8 cellular contexts compared by ENCODE assay signal in the genomic region with DNA sequence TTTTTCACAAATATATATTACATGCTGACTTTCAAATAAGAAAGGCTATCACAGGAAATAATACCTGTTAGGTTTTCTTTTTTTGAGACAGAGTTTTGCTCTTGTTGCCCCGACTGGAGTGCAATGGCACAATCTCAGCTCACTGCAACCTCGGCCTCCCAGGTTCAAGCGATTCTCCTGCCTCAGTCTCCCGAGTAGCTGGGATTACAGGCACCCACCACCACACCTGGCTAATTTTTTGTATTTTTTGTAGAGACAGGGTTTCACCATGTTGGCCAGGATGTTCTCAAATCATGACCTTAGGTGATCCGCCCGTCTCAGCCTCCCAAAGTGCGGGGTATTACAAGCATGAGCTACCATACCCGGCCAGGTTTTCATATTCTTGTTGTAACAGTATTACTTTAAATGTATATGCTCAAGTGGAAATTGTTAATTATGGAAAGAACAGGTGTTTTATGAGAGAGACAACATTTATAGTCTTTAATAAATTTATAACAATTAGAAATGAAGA.
A peak's percentile ranks its signal among the peaks of the same experiment; 100 is the strongest.
DNase-seq lines count a peak whose midpoint lies in the region; ATAC-seq lines count a peak whose summit lies in the region.
"Not testable (repeated sequence)": the region's sequence is repeated elsewhere in the genome, so short reads cannot be mapped to it uniquely, and the experiment has no call there.

No MANE protein-coding gene starts in this region.

- H3K9me3 Mint-ChIP-seq in CD4-positive, CD25-positive, alpha-beta regulatory T cell; activated CD8-positive, alpha-beta T cell treated with anti-CD3 and anti-CD28 coated beads, Interleukin-2, amount 10 ng/mL, durations not matched to agents 7 days and 5 days (ENCODE audit: insufficient read depth); activated naive CD4-positive, alpha-beta T cell treated with anti-CD3 and anti-CD28 coated beads, Interleukin-2, amount 10 ng/mL, durations not matched to agents 7 days and 5 days; memory B cell; stimulated activated effector memory CD8-positive, alpha-beta T cell treated with anti-CD3 and anti-CD28 coated beads, Interleukin-12 subunit alpha, Interleukin-12 subunit beta, amount 100 ng/mL, for 72 hours: not testable (repeated sequence)

- H3K27ac ChIP-seq in CD4-positive, CD25-positive, alpha-beta regulatory T cell (ENCODE audit: insufficient read depth, low read length, poor library complexity, severe bottlenecking) = peak overlapping the region; percentile 78
- peak overlapping the region; percentile 9 for H3K27ac ChIP-seq in KOPT-K1 (ENCODE audit: low read depth, low read length, poor library complexity, severe bottlenecking)
- peak overlapping the region; percentile 49 for H3K27ac ChIP-seq in effector memory CD4-positive, alpha-beta T cell (ENCODE audit: insufficient read depth, low read length, poor library complexity, severe bottlenecking)

- not testable (repeated sequence) for H3K36me3 ChIP-seq in CD4-positive, CD25-positive, alpha-beta regulatory T cell (ENCODE audit: control insufficient read depth, insufficient read depth, low read length); KOPT-K1 (ENCODE audit: insufficient read depth, low read length); effector memory CD4-positive, alpha-beta T cell (ENCODE audit: control insufficient read depth, insufficient read depth, low read length)

- not testable (repeated sequence) for ATAC-seq in CD4-positive, CD25-positive, alpha-beta regulatory T cell (ENCODE audit: low read depth in 2 of 2); T-helper 17 cell; activated CD8-positive, alpha-beta T cell treated with anti-CD3 and anti-CD28 coated beads, Interleukin-2, amount 10 ng/mL, durations not matched to agents 7 days and 5 days; memory B cell (ENCODE audit: low read depth); stimulated activated effector memory CD8-positive, alpha-beta T cell treated with anti-CD3 and anti-CD28 coated beads, Interleukin-12 subunit alpha, Interleukin-12 subunit beta, amount 100 ng/mL, for 72 hours

- H3K36me3 Mint-ChIP-seq in CD4-positive, CD25-positive, alpha-beta regulatory T cell; T-helper 17 cell (ENCODE audit: low read depth); memory B cell: not testable (repeated sequence)
- peaks cover 35% of the 10 kb centered on the region for H3K36me3 Mint-ChIP-seq in activated CD8-positive, alpha-beta T cell treated with anti-CD3 and anti-CD28 coated beads, Interleukin-2, amount 10 ng/mL, durations not matched to agents 7 days and 5 days (ENCODE audit: low read depth)
- peaks cover 17% of the 10 kb centered on the region for H3K36me3 Mint-ChIP-seq in activated naive CD4-positive, alpha-beta T cell treated with anti-CD3 and anti-CD28 coated beads, Interleukin-2, amount 10 ng/mL, durations not matched to agents 7 days and 5 days
- peaks cover 36% of the 10 kb centered on the region for H3K36me3 Mint-ChIP-seq in stimulated activated effector memory CD8-positive, alpha-beta T cell treated with anti-CD3 and anti-CD28 coated beads, Interleukin-12 subunit alpha, Interleukin-12 subunit beta, amount 100 ng/mL, for 72 hours

- H3K27ac Mint-ChIP-seq in CD4-positive, CD25-positive, alpha-beta regulatory T cell = peak overlapping the region; percentile 92 to 98 (median 95)
- peak overlapping the region; percentile 91 for H3K27ac Mint-ChIP-seq in T-helper 17 cell
- H3K27ac Mint-ChIP-seq in activated CD8-positive, alpha-beta T cell treated with anti-CD3 and anti-CD28 coated beads, Interleukin-2, amount 10 ng/mL, durations not matched to agents 7 days and 5 days = peak overlapping the region; percentile 75
- H3K27ac Mint-ChIP-seq in activated naive CD4-positive, alpha-beta T cell treated with anti-CD3 and anti-CD28 coated beads, Interleukin-2, amount 10 ng/mL, durations not matched to agents 7 days and 5 days = peak overlapping the region; percentile 96
- peak overlapping the region; percentile 45 for H3K27ac Mint-ChIP-seq in memory B cell
- peak overlapping the region; percentile 97 for H3K27ac Mint-ChIP-seq in stimulated activated effector memory CD8-positive, alpha-beta T cell treated with anti-CD3 and anti-CD28 coated beads, Interleukin-12 subunit alpha, Interleukin-12 subunit beta, amount 100 ng/mL, for 72 hours

- POLR2A ChIA-PET in activated CD8-positive, alpha-beta T cell treated with anti-CD3 and anti-CD28 coated beads, Interleukin-2, amount 10 ng/mL, durations not matched to agents 7 days and 5 days (lab: Charles Lee) = interaction anchor here (0.6 to 2.4 kb wide), 10 partner anchors 21 to 95 kb away, joined by 3 to 15 read pairs (median 5); a partner anchor contains a TSS

- H3K27me3 ChIP-seq in CD4-positive, CD25-positive, alpha-beta regulatory T cell (ENCODE audit: control insufficient read depth, insufficient read depth, low read length); effector memory CD4-positive, alpha-beta T cell (replicated peaks; ENCODE audit: control insufficient read depth, insufficient read depth, low read length, poor library complexity, severe bottlenecking): not testable (repeated sequence)

- H3K4me1 ChIP-seq in CD4-positive, CD25-positive, alpha-beta regulatory T cell (ENCODE audit: control insufficient read depth, insufficient read depth, low read length, poor library complexity, severe bottlenecking) = peaks cover 54% of the 10 kb centered on the region
- peaks cover 37% of the 10 kb centered on the region for H3K4me1 ChIP-seq in effector memory CD4-positive, alpha-beta T cell (ENCODE audit: control insufficient read depth, insufficient read depth, low read length, poor library complexity, severe bottlenecking)

- H3K4me3 ChIP-seq in CD4-positive, CD25-positive, alpha-beta regulatory T cell (ENCODE audit: low read depth, low read length) = peak overlapping the region; percentile 72
- H3K4me3 ChIP-seq in effector memory CD4-positive, alpha-beta T cell (ENCODE audit: insufficient read depth, low read depth, low read length, poor library complexity, severe bottlenecking) = not testable (repeated sequence)

- CTCF ChIA-PET in activated CD8-positive, alpha-beta T cell treated with anti-CD3 and anti-CD28 coated beads, Interleukin-2, amount 10 ng/mL, durations not matched to agents 7 days and 5 days (lab: Charles Lee) = interaction anchor here (1.1 to 3.1 kb wide), 5 partner anchors 10 to 95 kb away, joined by 3 to 18 read pairs (median 3); a partner anchor contains a TSS
- CTCF ChIA-PET in activated naive CD4-positive, alpha-beta T cell treated with anti-CD3 and anti-CD28 coated beads, Interleukin-2, amount 10 ng/mL, durations not matched to agents 7 days and 5 days (lab: Charles Lee) = interaction anchor here (1.2 to 2.1 kb wide), 3 partner anchors 22 to 95 kb away, joined by 3 to 7 read pairs (median 5); no protein-coding TSS in a partner anchor

- H3K27me3 Mint-ChIP-seq in CD4-positive, CD25-positive, alpha-beta regulatory T cell; T-helper 17 cell; activated CD8-positive, alpha-beta T cell treated with anti-CD3 and anti-CD28 coated beads, Interleukin-2, amount 10 ng/mL, durations not matched to agents 7 days and 5 days (ENCODE audit: low read depth); activated naive CD4-positive, alpha-beta T cell treated with anti-CD3 and anti-CD28 coated beads, Interleukin-2, amount 10 ng/mL, durations not matched to agents 7 days and 5 days; memory B cell: not testable (repeated sequence)

- peak in 1 of 3 donors; percentile 38 for DNase-seq in CD4-positive, CD25-positive, alpha-beta regulatory T cell
- DNase-seq in T-helper 17 cell; activated CD8-positive, alpha-beta T cell treated with anti-CD3 and anti-CD28 coated beads, Interleukin-2, amount 10 ng/mL, durations not matched to agents 7 days and 5 days; activated naive CD4-positive, alpha-beta T cell treated with anti-CD3 and anti-CD28 coated beads, Interleukin-2, amount 10 ng/mL, durations not matched to agents 7 days and 5 days; effector memory CD4-positive, alpha-beta T cell; memory B cell (ENCODE audit: low spot score in 2 of 2); stimulated activated effector memory CD8-positive, alpha-beta T cell treated with anti-CD3 and anti-CD28 coated beads, Interleukin-12 subunit alpha, Interleukin-12 subunit beta, amount 100 ng/mL, for 72 hours (ENCODE audit: low spot score in 2 of 2): not testable (repeated sequence)

- H3K4me3 Mint-ChIP-seq in CD4-positive, CD25-positive, alpha-beta regulatory T cell = peak overlapping the region; percentile 43 to 90 (median 62)
- H3K4me3 Mint-ChIP-seq in T-helper 17 cell = peak overlapping the region; percentile 59
- not testable (repeated sequence) for H3K4me3 Mint-ChIP-seq in activated CD8-positive, alpha-beta T cell treated with anti-CD3 and anti-CD28 coated beads, Interleukin-2, amount 10 ng/mL, durations not matched to agents 7 days and 5 days; activated naive CD4-positive, alpha-beta T cell treated with anti-CD3 and anti-CD28 coated beads, Interleukin-2, amount 10 ng/mL, durations not matched to agents 7 days and 5 days; memory B cell
- peak overlapping the region; percentile 70 for H3K4me3 Mint-ChIP-seq in stimulated activated effector memory CD8-positive, alpha-beta T cell treated with anti-CD3 and anti-CD28 coated beads, Interleukin-12 subunit alpha, Interleukin-12 subunit beta, amount 100 ng/mL, for 72 hours

- not testable (repeated sequence) for H3K9me3 ChIP-seq in CD4-positive, CD25-positive, alpha-beta regulatory T cell (ENCODE audit: control insufficient read depth in 2 of 2, low read length in 2 of 2); KOPT-K1 (ENCODE audit: insufficient read depth, low read length, poor library complexity, severe bottlenecking); T-helper 17 cell (ENCODE audit: control insufficient read depth, low read length, poor library complexity, severe bottlenecking); effector memory CD4-positive, alpha-beta T cell (ENCODE audit: control insufficient read depth, low read length)

- peaks cover 35 to 63% (median 46%) of the 10 kb centered on the region in 4 donors for H3K4me1 Mint-ChIP-seq in CD4-positive, CD25-positive, alpha-beta regulatory T cell
- H3K4me1 Mint-ChIP-seq in T-helper 17 cell (peaks cover 26% of the 10 kb centered on the region), memory B cell (peaks cover 29% of the 10 kb centered on the region)
- H3K4me1 Mint-ChIP-seq in activated CD8-positive, alpha-beta T cell treated with anti-CD3 and anti-CD28 coated beads, Interleukin-2, amount 10 ng/mL, durations not matched to agents 7 days and 5 days (ENCODE audit: low read depth) = peaks cover 54% of the 10 kb centered on the region
- H3K4me1 Mint-ChIP-seq in activated naive CD4-positive, alpha-beta T cell treated with anti-CD3 and anti-CD28 coated beads, Interleukin-2, amount 10 ng/mL, durations not matched to agents 7 days and 5 days = peaks cover 65% of the 10 kb centered on the region
- H3K4me1 Mint-ChIP-seq in stimulated activated effector memory CD8-positive, alpha-beta T cell treated with anti-CD3 and anti-CD28 coated beads, Interleukin-12 subunit alpha, Interleukin-12 subunit beta, amount 100 ng/mL, for 72 hours = peaks cover 37% of the 10 kb centered on the region

Comparison
In these comparisons a context has a peak if more than half of its experiments do, and no peak if none do; other contexts are left out.
1. H3K27ac ChIP-seq: peak in every context shown above with its lines; median percentile 78 in CD4-positive, CD25-positive, alpha-beta regulatory T cell; 49 in effector memory CD4-positive, alpha-beta T cell; 9 in KOPT-K1.
2. H3K27ac Mint-ChIP-seq: peak in every context shown above with its lines; median percentile 97 in stimulated activated effector memory CD8-positive, alpha-beta T cell treated with anti-CD3 and anti-CD28 coated beads, Interleukin-12 subunit alpha, Interleukin-12 subunit beta, amount 100 ng/mL, for 72 hours; 96 in activated naive CD4-positive, alpha-beta T cell treated with anti-CD3 and anti-CD28 coated beads, Interleukin-2, amount 10 ng/mL, durations not matched to agents 7 days and 5 days; 95 in CD4-positive, CD25-positive, alpha-beta regulatory T cell; 91 in T-helper 17 cell; 75 in activated CD8-positive, alpha-beta T cell treated with anti-CD3 and anti-CD28 coated beads, Interleukin-2, amount 10 ng/mL, durations not matched to agents 7 days and 5 days; 45 in memory B cell.